Comparison of ENCODE assay signal across 8 cellular contexts in genomic region chr17:30378191-30378796, GRCh38. TPM values are rescaled to one million over a fixed set of nuclear protein-coding genes. Genes with fewer than 3 reads are reported as not detected.
DNase-seq lines count a peak whose midpoint lies in the region; ATAC-seq and TF ChIP-seq lines count a peak whose summit lies in the region.

No MANE protein-coding gene starts in this region.

- H3K9me2 ChIP-seq in OCI-LY7 (ENCODE audit: insufficient read depth, low read length), result no peaks in the 10 kb centered on the region

- H3K36me3 Mint-ChIP-seq in activated naive CD4-positive, alpha-beta T cell treated with anti-CD3 and anti-CD28 coated beads, Interleukin-2, amount 50 U/mL, for 72 hours, result peaks cover 8 to 21% of the 10 kb centered on the region in 2 donors

- POLR2A ChIA-PET in OCI-LY7 (lab: Charles Lee), result no interaction called here

- H3K27ac Mint-ChIP-seq in activated naive CD4-positive, alpha-beta T cell treated with anti-CD3 and anti-CD28 coated beads, Interleukin-2, amount 50 U/mL, for 72 hours, result peak overlapping the region; percentile 92

- no peaks in the 10 kb centered on the region for H4K20me1 ChIP-seq in OCI-LY7 (ENCODE audit: insufficient read depth, low read length)

- intact Hi-C loops in OCI-LY7 (cut with micrococcal nuclease; ENCODE audit: unreplicated experiment), result loop anchor here (5.0 kb wide), 2 partner anchors 329 to 454 kb away; partner anchors contain the start of gene ATAD5

- no peak for TF ChIP-seq CTCF in OCI-LY7 (conservative IDR thresholded peaks at IDR 0.05; ENCODE audit: low read length)
- no peak for TF ChIP-seq CTCF in right atrium auricular region (IDR thresholded peaks at IDR 0.05)

- no peaks in the 10 kb centered on the region for H3K9me3 ChIP-seq in OCI-LY7 (ENCODE audit: low read length)
- no peaks in the 10 kb centered on the region for H3K9me3 ChIP-seq in right atrium auricular region

- peak; percentile 44 to 59 for ATAC-seq in activated naive CD4-positive, alpha-beta T cell treated with anti-CD3 and anti-CD28 coated beads, Interleukin-2, amount 50 U/mL, for 72 hours
- ATAC-seq in GM18858 (IDR thresholded peaks at IDR 0.05; ENCODE audit: unreplicated experiment), result no peak
- no peak for ATAC-seq in GM19328 (IDR thresholded peaks at IDR 0.05; ENCODE audit: unreplicated experiment)

- no peaks in the 10 kb centered on the region for H3K27me3 ChIP-seq in right atrium auricular region

- no TSS peak for BruUV-seq in OCI-LY7 (replicated peaks; lab: Mats Ljungman, UMichigan)

- H3K4me3 ChIP-seq in OCI-LY7 (ENCODE audit: low read depth, low read length, poor library complexity, severe bottlenecking) (peak overlapping the region; percentile 81), right atrium auricular region (peak overlapping the region; percentile 84 to 87), skin epidermis (peak overlapping the region; percentile 82 to 98 (median 91))

- CTCF ChIA-PET in OCI-LY7 (lab: Charles Lee; ENCODE audit: unreplicated experiment), result no interaction called here

- H3K4me1 ChIP-seq in OCI-LY7 (ENCODE audit: insufficient read depth, low read length, poor library complexity, severe bottlenecking) (peaks cover 27% of the 10 kb centered on the region), right atrium auricular region (peaks cover 0 to 56% of the 10 kb centered on the region in 2 donors)

- H3K79me2 ChIP-seq in OCI-LY7 (ENCODE audit: insufficient read depth, low read depth, low read length), result peaks cover 14% of the 10 kb centered on the region; the same call in 1 of the 2 replicates

- DNase-seq in GM19238 (ENCODE audit: insufficient read length, low spot score) (peak; percentile 7), OCI-LY7 (ENCODE audit: low spot score) (peak; percentile 5), right atrium auricular region (ENCODE audit: low spot score) (no peak), NCI-H524 (lab: John Stamatoyannopoulos, UW) (no peak)
- DNase-seq in activated naive CD4-positive, alpha-beta T cell treated with anti-CD3 and anti-CD28 coated beads, Interleukin-2, amount 50 U/mL, for 72 hours (ENCODE audit: low spot score in 2 of 2), result peak; percentile 64 to 70

- peak overlapping the region; percentile 90 for H2AFZ ChIP-seq in OCI-LY7 (ENCODE audit: low read length)

- H3K27ac ChIP-seq in OCI-LY7 (ENCODE audit: low read depth, low read length, poor library complexity, severe bottlenecking), result no peak overlapping the region
- peak overlapping the region; percentile 89 to 90 for H3K27ac ChIP-seq in right atrium auricular region
- peak overlapping the region in 20 of 21 experiments; percentile 46 to 90 (median 81) for H3K27ac ChIP-seq in skin epidermis

- no peaks in the 10 kb centered on the region for H3K36me3 ChIP-seq in OCI-LY7 (ENCODE audit: insufficient read depth, low read length)
- H3K36me3 ChIP-seq in right atrium auricular region, result no peaks in the 10 kb centered on the region

- peak overlapping the region; percentile 63 for H3K4me2 ChIP-seq in OCI-LY7 (ENCODE audit: low read length)

- H3K9me3 Mint-ChIP-seq in activated naive CD4-positive, alpha-beta T cell treated with anti-CD3 and anti-CD28 coated beads, Interleukin-2, amount 50 U/mL, for 72 hours, result peaks cover 4 to 5% of the 10 kb centered on the region in 2 donors

RNA-seq across cellular contexts. Expression of gene CPD, which starts 0.4 kb away (rescaled TPM):
- total RNA-seq in OCI-LY7 (2014; rRNA removed; shearing (Covaris generic)), result 16.4 and 20.7 TPM in 2 replicates
- total RNA-seq in OCI-LY7 (2022) (22.4 and 24.0 TPM in 2 replicates), right atrium auricular region (10 to 100 TPM; 41.3 to 44.1 TPM)
- total RNA-seq in activated naive CD4-positive, alpha-beta T cell treated with anti-CD3 and anti-CD28 coated beads, Interleukin-2, amount 50 U/mL, for 72 hours, result 10 to 100 TPM; 37.7 to 66.1 TPM

RNA-seq across cellular contexts. Expression of gene TMIGD1, which starts 44.4 kb away (rescaled TPM):
- total RNA-seq in OCI-LY7 (2014; rRNA removed; shearing (Covaris generic)), result not detected in 2 replicates
- not detected in 2 replicates for total RNA-seq in OCI-LY7 (2022)
- total RNA-seq in activated naive CD4-positive, alpha-beta T cell treated with anti-CD3 and anti-CD28 coated beads, Interleukin-2, amount 50 U/mL, for 72 hours, result not detected
- total RNA-seq in right atrium auricular region, result not detected

Comparison
In these comparisons a context has a peak if more than half of its experiments do, and no peak if none do; other contexts are left out.
1. DNase-seq: peak in GM19238 (single experiment), OCI-LY7 (single experiment) and activated naive CD4-positive, alpha-beta T cell treated with anti-CD3 and anti-CD28 coated beads, Interleukin-2, amount 50 U/mL, for 72 hours (2 of 2); none in right atrium auricular region (single experiment) and NCI-H524 (0 of 2).
2. ATAC-seq: peak in activated naive CD4-positive, alpha-beta T cell treated with anti-CD3 and anti-CD28 coated beads, Interleukin-2, amount 50 U/mL, for 72 hours (2 of 2); none in GM18858 (single experiment) and GM19328 (single experiment).
3. Peak in every context shown above with its lines, with median percentiles within 50 percentile points of each other: H3K4me3 ChIP-seq.